Comparison of ENCODE assay signal across 19 cellular contexts in the genomic region with DNA sequence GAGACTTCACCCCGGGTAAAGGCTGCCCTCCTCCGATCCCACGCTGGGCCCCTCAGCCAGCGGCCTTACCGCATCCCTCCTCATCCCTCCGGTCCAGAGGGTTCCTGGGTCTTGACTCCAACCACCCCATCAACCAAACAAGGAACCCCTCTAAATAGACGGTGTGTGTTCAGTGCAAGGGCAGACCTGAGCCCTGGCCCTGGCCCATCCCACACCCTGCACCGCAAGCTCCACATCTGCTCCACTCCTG. TPM values are rescaled to one million over a fixed set of nuclear protein-coding genes. Genes with fewer than 3 reads are reported as not detected.
A peak's percentile ranks its signal among the peaks of the same experiment; 100 is the strongest.
DNase-seq lines count a peak whose midpoint lies in the region; ATAC-seq and TF ChIP-seq lines count a peak whose summit lies in the region.
"Had no signal": no experiment of that assay in that cellular context is flagged by ENCODE, and none has a peak within 500 bp of the region (broad histone marks: within the 10 kb centered on the region; RNA-seq: fewer than 3 reads in every experiment).

No MANE protein-coding gene starts in this region.

- H2BK120ac ChIP-seq in mesendoderm (ENCODE audit: low read depth, low read length): no peak overlapping the region

- H3K4ac ChIP-seq in mesendoderm (ENCODE audit: low read depth, low read length): no peak overlapping the region

- no peaks in the 10 kb centered on the region for H3K27me3 ChIP-seq in mesendoderm (ENCODE audit: insufficient read depth, low read length, poor library complexity)
- H3K27me3 ChIP-seq in tibial nerve: peaks cover 0 to 55% of the 10 kb centered on the region in 2 donors

- no peak overlapping the region for H4K5ac ChIP-seq in mesendoderm (ENCODE audit: low read length)

- TF ChIP-seq EP300 in tibial nerve (IDR thresholded peaks at IDR 0.05): no peak

- TF ChIP-seq POLR2A in tibial nerve (IDR thresholded peaks at IDR 0.05) (no peak), GM18505 (IDR thresholded peaks at IDR 0.05; ENCODE audit: borderline replicate concordance, extremely low read depth, insufficient read depth, insufficient read length) (no peak)

- peak overlapping the region; percentile 77 for H3K56ac ChIP-seq in mesendoderm (ENCODE audit: low read length)

- peaks cover 0 to 14% (median 2%) of the 10 kb centered on the region in 4 donors for H3K9me3 ChIP-seq in tibial nerve
- H3K9me3 ChIP-seq: Caco-2 had no signal

- H3K9ac ChIP-seq in mesendoderm (ENCODE audit: low read length): peak overlapping the region; percentile 73

- H3K36me3 ChIP-seq in mesendoderm (ENCODE audit: control insufficient read depth, insufficient read depth, low read length): peaks cover 2% of the 10 kb centered on the region
- peaks cover 0 to 6% (median 0%) of the 10 kb centered on the region in 3 donors for H3K36me3 ChIP-seq in tibial nerve
- H3K36me3 ChIP-seq: sigmoid colon had no signal

- no peaks in the 10 kb centered on the region for H3K4me1 ChIP-seq in mesendoderm (ENCODE audit: control insufficient read depth, low read depth, low read length)
- H3K4me1 ChIP-seq in tibial nerve: peaks cover 0 to 30% (median 8%) of the 10 kb centered on the region in 4 donors
- H3K4me1 ChIP-seq: Caco-2 had no signal

- H3K27ac ChIP-seq in caudate nucleus (ENCODE audit: low read depth, low read length) (peak overlapping the region; percentile 82), mesendoderm (ENCODE audit: low read depth, low read length) (no peak overlapping the region), tibial nerve (peak overlapping the region in 3 of 4 donors; percentile 60 to 91 (median 67))
- H3K27ac ChIP-seq: sigmoid colon had no signal

- H3K4me3 ChIP-seq in mesendoderm (ENCODE audit: low read length) (no peak overlapping the region), tibial nerve (peak overlapping the region in 2 of 4 donors; percentile 26 to 62)

- H3K4me1 Mint-ChIP-seq in activated naive CD4-positive, alpha-beta T cell treated with anti-CD3 and anti-CD28 coated beads, Interleukin-2, amount 50 U/mL, for 24 hours: peaks cover 11% of the 10 kb centered on the region

- no peak overlapping the region for H2BK15ac ChIP-seq in mesendoderm (replicated peaks; ENCODE audit: low read depth)

- H3K4me2 ChIP-seq in mesendoderm (ENCODE audit: low read length): peak overlapping the region; percentile 79

- no peaks in the 10 kb centered on the region for H3K36me3 Mint-ChIP-seq in activated naive CD4-positive, alpha-beta T cell treated with anti-CD3 and anti-CD28 coated beads, Interleukin-2, amount 50 U/mL, for 24 hours
- H3K36me3 Mint-ChIP-seq in activated naive CD4-positive, alpha-beta T cell treated with anti-CD3 and anti-CD28 coated beads, Interleukin-2, amount 50 U/mL, for 72 hours: peaks cover 0 to 1% of the 10 kb centered on the region in 2 donors

- WGBS in mesendoderm (ENCODE audit: extremely low coverage, insufficient coverage, low lambda C conversion rate): no CpG with 5 or more reads among the region's 8 CpGs
- WGBS in tibial nerve, 2 donors: 59 to 75% methylated on average over 8 of the region's 8 CpGs

- no peak overlapping the region for H2AK5ac ChIP-seq in mesendoderm (ENCODE audit: low read length)

- TF ChIP-seq CTCF in tibial nerve (IDR thresholded peaks at IDR 0.05): no peak

- H3K27me3 Mint-ChIP-seq in activated naive CD4-positive, alpha-beta T cell treated with anti-CD3 and anti-CD28 coated beads, Interleukin-2, amount 50 U/mL, for 24 hours: peaks cover 25% of the 10 kb centered on the region

- no peak for ATAC-seq in activated naive CD4-positive, alpha-beta T cell treated with anti-CD3 and anti-CD28 coated beads, Interleukin-2, amount 50 U/mL, for 72 hours
- no peak for ATAC-seq in GM18505 (IDR thresholded peaks at IDR 0.05; ENCODE audit: unreplicated experiment)

- no peak overlapping the region for H3K23ac ChIP-seq in mesendoderm (ENCODE audit: low read length)

- H3K79me2 ChIP-seq in mesendoderm (ENCODE audit: control insufficient read depth, insufficient read depth, low read length): peaks cover 57% of the 10 kb centered on the region

- no peak overlapping the region for H3K18ac ChIP-seq in mesendoderm (ENCODE audit: low read length)

- H3K79me1 ChIP-seq in mesendoderm (ENCODE audit: low read length): peaks cover 12% of the 10 kb centered on the region

- H4K8ac ChIP-seq in mesendoderm (ENCODE audit: low read depth, low read length): no peak overlapping the region

- H3K27ac Mint-ChIP-seq in activated naive CD4-positive, alpha-beta T cell treated with anti-CD3 and anti-CD28 coated beads, Interleukin-2, amount 50 U/mL, for 24 hours: no peak overlapping the region
- no peak overlapping the region for H3K27ac Mint-ChIP-seq in activated naive CD4-positive, alpha-beta T cell treated with anti-CD3 and anti-CD28 coated beads, Interleukin-2, amount 50 U/mL, for 72 hours

- H3K9me3 Mint-ChIP-seq in activated naive CD4-positive, alpha-beta T cell treated with anti-CD3 and anti-CD28 coated beads, Interleukin-2, amount 50 U/mL, for 24 hours: no peaks in the 10 kb centered on the region
- peaks cover 5 to 9% of the 10 kb centered on the region in 2 donors for H3K9me3 Mint-ChIP-seq in activated naive CD4-positive, alpha-beta T cell treated with anti-CD3 and anti-CD28 coated beads, Interleukin-2, amount 50 U/mL, for 72 hours

- no peak overlapping the region for H2BK5ac ChIP-seq in mesendoderm (ENCODE audit: low read length)

- DNase-seq in activated naive CD4-positive, alpha-beta T cell treated with anti-CD3 and anti-CD28 coated beads, Interleukin-2, amount 50 U/mL, for 72 hours (ENCODE audit: low spot score in 2 of 2): no peak
- no peak for DNase-seq in caudate nucleus (lab: John Stamatoyannopoulos, UW)
- no peak for DNase-seq in mesendoderm
- no peak for DNase-seq in tibial nerve (ENCODE audit: low spot score in 2 of 2)
- no peak for DNase-seq in SK-N-DZ (ENCODE audit: low spot score)
- no peak for DNase-seq in NCI-H1930 (lab: John Stamatoyannopoulos, UW)
- DNase-seq: ACHN; activated CD4-positive, alpha-beta T cell treated with anti-CD3 and anti-CD28 coated beads for 4 hours; activated T-cell treated with anti-CD3 and anti-CD28 coated beads, Interleukin-2, amount 50 U/mL, for 1 hour; Caco-2; foreskin melanocyte; GOT3; Kasumi-1; OCI-M1; sigmoid colon; stimulated activated naive CD4-positive, alpha-beta T cell treated with Interleukin-2 at 50 U/mL for 16 hours had no signal

- peak overlapping the region; percentile 58 for H3K4me3 Mint-ChIP-seq in activated naive CD4-positive, alpha-beta T cell treated with anti-CD3 and anti-CD28 coated beads, Interleukin-2, amount 50 U/mL, for 24 hours

RNA-seq across cellular contexts. Expression of gene KIF1A, which starts 1.8 kb away (rescaled TPM):
- 1 to 10 TPM; 2.1 to 6.6 TPM for total RNA-seq in activated naive CD4-positive, alpha-beta T cell treated with anti-CD3 and anti-CD28 coated beads, Interleukin-2, amount 50 U/mL, for 72 hours
- polyA plus RNA-seq in mesendoderm (2013, experiment 1 of 2): 74.8 TPM
- polyA plus RNA-seq in mesendoderm (2013, experiment 2 of 2): 73.5 TPM
- total RNA-seq in tibial nerve: 10 to 100 TPM; 31.9 to 82.2 (median 45.3) TPM
- polyA plus RNA-seq in SK-N-DZ (2014; cell fraction: cytosol; rRNA removed): 81.1 and 88.4 TPM in 2 replicates
- 138 and 201 TPM in 2 replicates for polyA plus RNA-seq in SK-N-DZ (2014; cell fraction: nucleus; rRNA removed)
- polyA plus RNA-seq: keratinocyte had no signal

RNA-seq across cellular contexts. Expression of gene AGXT, which starts 50.4 kb away (rescaled TPM):
- not detected for total RNA-seq in activated naive CD4-positive, alpha-beta T cell treated with anti-CD3 and anti-CD28 coated beads, Interleukin-2, amount 50 U/mL, for 72 hours
- not detected for polyA plus RNA-seq in mesendoderm (2013, experiment 1 of 2)
- not detected for polyA plus RNA-seq in mesendoderm (2013, experiment 2 of 2)
- total RNA-seq in tibial nerve: under 1 TPM in 1 of 4 donors, not detected in 3; 0.30 TPM
- polyA plus RNA-seq in SK-N-DZ (2014; cell fraction: cytosol; rRNA removed): 0.10 TPM in 1 of 2 replicates, not detected in the other
- polyA plus RNA-seq in SK-N-DZ (2014; cell fraction: nucleus; rRNA removed): not detected in 2 replicates
- total RNA-seq: sigmoid colon had no signal
- polyA plus RNA-seq: keratinocyte had no signal

Comparison
In these comparisons a context has a peak if more than half of its experiments do, and no peak if none do; other contexts are left out.
1. RNA of gene KIF1A, which starts 1.8 kb away (total RNA-seq): 31.9 to 82.2 TPM in tibial nerve; 2.1 to 6.6 TPM in activated naive CD4-positive, alpha-beta T cell treated with anti-CD3 and anti-CD28 coated beads, Interleukin-2, amount 50 U/mL, for 72 hours; every median in the first group is over 4 times any median in the second.